ENCODE assay signal across 14 cellular contexts in the genomic region with DNA sequence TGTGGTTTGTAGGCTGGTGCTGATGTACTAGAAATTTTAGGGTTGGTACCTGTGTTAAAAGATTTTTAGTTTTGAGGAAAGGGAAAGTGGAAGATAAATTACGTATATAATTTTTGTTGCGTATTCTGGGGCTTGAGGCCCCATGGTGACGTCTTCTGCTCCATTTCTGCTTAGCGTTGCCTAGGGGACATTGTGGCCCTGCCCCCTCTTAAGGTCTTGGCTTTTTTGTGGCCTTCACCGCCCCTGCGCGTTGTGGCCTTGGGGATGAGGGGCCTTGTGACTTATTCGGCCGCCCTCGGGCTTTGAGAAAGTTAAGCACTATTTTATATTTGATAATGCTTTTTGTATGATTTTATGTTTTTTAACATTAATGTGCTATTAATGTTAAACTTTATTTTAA.
DNase-seq lines count a peak whose midpoint lies in the region; ATAC-seq and TF ChIP-seq lines count a peak whose summit lies in the region.
"Had no signal": no experiment of that assay in that cellular context is flagged by ENCODE, and none has a peak within 500 bp of the region (broad histone marks: within the 10 kb centered on the region; RNA-seq: fewer than 3 reads in every experiment).

No MANE protein-coding gene starts in this region.

- BruUV-seq in PC-3 (replicated peaks; lab: Mats Ljungman, UMichigan) = no TSS peak

- no peaks in the 10 kb centered on the region for H3K4me1 Mint-ChIP-seq in osteocyte (ENCODE audit: unreplicated experiment)
- H3K4me1 Mint-ChIP-seq: CD14-positive monocyte had no signal

- CTCF ChIA-PET in PC-3 (lab: Charles Lee) = no interaction called here

- TF ChIP-seq CTCF in right atrium auricular region (IDR thresholded peaks at IDR 0.05) = no peak
- no peak for TF ChIP-seq CTCF in colonic mucosa (IDR thresholded peaks at IDR 0.05)
- no peak for TF ChIP-seq CTCF in osteocyte (IDR thresholded peaks at IDR 0.05)
- TF ChIP-seq CTCF in PC-3 (conservative IDR thresholded peaks at IDR 0.05; ENCODE audit: low read depth, low read length) = no peak

- H3K9me3 Mint-ChIP-seq in osteocyte (ENCODE audit: unreplicated experiment) = no peaks in the 10 kb centered on the region
- H3K9me3 Mint-ChIP-seq: CD8-positive, alpha-beta T cell had no signal

- no peaks in the 10 kb centered on the region for H3K36me3 ChIP-seq in right atrium auricular region
- H3K36me3 ChIP-seq in colonic mucosa = no peaks in the 10 kb centered on the region
- no peaks in the 10 kb centered on the region for H3K36me3 ChIP-seq in PC-3 (ENCODE audit: low read depth, low read length)
- H3K36me3 ChIP-seq: HAP-1 had no signal

- H3K27me3 ChIP-seq in right atrium auricular region (no peaks in the 10 kb centered on the region), colonic mucosa (no peaks in the 10 kb centered on the region), PC-3 (ENCODE audit: low read length) (0 out of 2 replicates have a peak, but pooled peaks cover 4% of the 10 kb centered on the region)

- no peaks in the 10 kb centered on the region for H3K36me3 Mint-ChIP-seq in osteocyte (ENCODE audit: unreplicated experiment)
- H3K36me3 Mint-ChIP-seq: CD14-positive monocyte; CD8-positive, alpha-beta T cell had no signal

- H3K9me3 ChIP-seq in right atrium auricular region (no peaks in the 10 kb centered on the region), colonic mucosa (no peaks in the 10 kb centered on the region), PC-3 (ENCODE audit: low read length) (no peaks in the 10 kb centered on the region)
- H3K9me3 ChIP-seq: Caco-2 had no signal

- H3F3A ChIP-seq in PC-3 (ENCODE audit: low read length, unreplicated experiment) = no peaks in the 10 kb centered on the region

- no peaks in the 10 kb centered on the region for H4K20me1 ChIP-seq in PC-3 (ENCODE audit: low read length)

- H3K9me2 ChIP-seq in PC-3 (replicated peaks; ENCODE audit: low read length) = no peaks in the 10 kb centered on the region

- ATAC-seq in PC-3 = no peak
- ATAC-seq: A549; CD8-positive, alpha-beta T cell had no signal

- H3K27me3 Mint-ChIP-seq in osteocyte (ENCODE audit: unreplicated experiment) = peaks cover 30% of the 10 kb centered on the region

- DNase-seq in right atrium auricular region (ENCODE audit: low spot score) (peak; percentile 23), cardiac septum (ENCODE audit: low spot score) (no peak), colonic mucosa (peak; percentile 7), osteocyte (ENCODE audit: extremely low spot score, unreplicated experiment) (peak; percentile 57), PC-3 (no peak), T1000 (lab: John Stamatoyannopoulos, UW) (no peak)
- DNase-seq: Caco-2; CD8-positive, alpha-beta T cell; DMS53; GF-D8; GOT3 had no signal

- no peak overlapping the region for H3K4me3 ChIP-seq in right atrium auricular region
- H3K4me3 ChIP-seq in colonic mucosa = no peak overlapping the region
- no peak overlapping the region for H3K4me3 ChIP-seq in PC-3 (ENCODE audit: low read length)
- H3K4me3 ChIP-seq: A549, HAP-1 had no signal

- no peak overlapping the region for H2AFZ ChIP-seq in PC-3 (ENCODE audit: low read length)

- H3K4me1 ChIP-seq in right atrium auricular region (no peaks in the 10 kb centered on the region), colonic mucosa (no peaks in the 10 kb centered on the region), PC-3 (ENCODE audit: insufficient read depth, low read length) (no peaks in the 10 kb centered on the region)
- H3K4me1 ChIP-seq: A549, Caco-2, HAP-1 had no signal

- no peak overlapping the region for H3K4me3 Mint-ChIP-seq in osteocyte (ENCODE audit: unreplicated experiment)
- H3K4me3 Mint-ChIP-seq: CD8-positive, alpha-beta T cell had no signal

- intact Hi-C loops in cardiac septum (cut with DNase I) (no loop called here), colonic mucosa (cut with DNase I) (no loop called here), PC-3 (cut with micrococcal nuclease) (no loop called here)

- no peak overlapping the region for H3K4me2 ChIP-seq in PC-3 (ENCODE audit: low read length)
- H3K4me2 ChIP-seq: A549 had no signal

- H3K9ac ChIP-seq in colonic mucosa (ENCODE audit: low read depth in 2 of 2, low read length in 2 of 2) = no peak overlapping the region
- no peak overlapping the region for H3K9ac ChIP-seq in PC-3 (ENCODE audit: low read length)

- H3K27ac Mint-ChIP-seq in osteocyte (ENCODE audit: unreplicated experiment) = no peak overlapping the region
- H3K27ac Mint-ChIP-seq: CD14-positive monocyte; CD8-positive, alpha-beta T cell had no signal

- H3K27ac ChIP-seq in right atrium auricular region (no peak overlapping the region), colonic mucosa (no peak overlapping the region), PC-3 (ENCODE audit: low read length) (no peak overlapping the region)
- H3K27ac ChIP-seq: A549 had no signal

- H3K79me2 ChIP-seq in PC-3 (ENCODE audit: low read length) = no peaks in the 10 kb centered on the region

- POLR2A ChIA-PET in PC-3 (lab: Charles Lee; ENCODE audit: unreplicated experiment) = no interaction called here

Comparison
In these comparisons a context has a peak if more than half of its experiments do, and no peak if none do; other contexts are left out.
1. DNase-seq: peak in right atrium auricular region (single experiment), colonic mucosa (single experiment) and osteocyte (single experiment); none in cardiac septum (single experiment), PC-3 (single experiment) and T1000 (single experiment).